In genomic region chr9:137759117-137759516, GRCh38 we compare ENCODE assay signal across 17 cellular contexts.
A peak's percentile ranks its signal among the peaks of the same experiment; 100 is the strongest.
DNase-seq lines count a peak whose midpoint lies in the region; ATAC-seq and TF ChIP-seq lines count a peak whose summit lies in the region.
"Had no signal": no experiment of that assay in that cellular context is flagged by ENCODE, and none has a peak within 500 bp of the region (broad histone marks: within the 10 kb centered on the region; RNA-seq: fewer than 3 reads in every experiment).

No MANE protein-coding gene starts in this region.

- H3K27ac ChIP-seq in psoas muscle = peak overlapping the region; percentile 77
- H3K27ac ChIP-seq: esophagus muscularis mucosa, SK-N-MC had no signal

- H3K4me1 ChIP-seq in psoas muscle = peaks cover 6% of the 10 kb centered on the region

- no peaks in the 10 kb centered on the region for H3K9me3 ChIP-seq in T-helper 17 cell (ENCODE audit: control insufficient read depth, low read length, poor library complexity, severe bottlenecking)
- H3K9me3 ChIP-seq in psoas muscle = peaks cover 8% of the 10 kb centered on the region

- intact Hi-C loops in psoas muscle (cut with DNase I) = no loop called here

- peaks cover 70% of the 10 kb centered on the region for H3K36me3 Mint-ChIP-seq in activated CD8-positive, alpha-beta memory T cell treated with anti-CD3 and anti-CD28 coated beads, Interleukin-2, amount 10 ng/mL, durations not matched to agents 7 days and 5 days
- peaks cover 9% of the 10 kb centered on the region for H3K36me3 Mint-ChIP-seq in T-helper 17 cell (ENCODE audit: low read depth)

- H3K4me1 Mint-ChIP-seq in activated CD8-positive, alpha-beta memory T cell treated with anti-CD3 and anti-CD28 coated beads, Interleukin-2, amount 10 ng/mL, durations not matched to agents 7 days and 5 days = peaks cover 48% of the 10 kb centered on the region
- H3K4me1 Mint-ChIP-seq in T-helper 17 cell = peaks cover 37% of the 10 kb centered on the region

- no peak for DNase-seq in activated CD8-positive, alpha-beta memory T cell treated with anti-CD3 and anti-CD28 coated beads, Interleukin-2, amount 10 ng/mL, durations not matched to agents 7 days and 5 days
- no peak for DNase-seq in activated CD8-positive, alpha-beta memory T cell treated with anti-CD3 and anti-CD28 coated beads, Interleukin-2, amount 50 U/mL, for 4 hours
- DNase-seq in GM13976 (ENCODE audit: low spot score) (peak; percentile 64), T-helper 17 cell (no peak), psoas muscle (no peak), NCI-H1436 (lab: John Stamatoyannopoulos, UW) (no peak)
- DNase-seq in stimulated activated CD4-positive, alpha-beta T cell treated with anti-CD3 and anti-CD28 coated beads, Interleukin-12 subunit alpha, Interleukin-12 subunit beta, amount 100 ng/mL, for 4 hours = no peak
- DNase-seq: activated naive CD8-positive, alpha-beta T cell treated with anti-CD3 and anti-CD28 coated beads, Interleukin-2, amount 10 ng/mL, durations not matched to agents 7 days and 5 days; CD8-positive, alpha-beta memory T cell; NCI-H2081 treated with DMSO at 0.1 percent for 48 hours; NCI-H524 treated with DMSO at 0.1 percent for 48 hours; nephron progenitor cell; PC-3; stimulated activated CD4-positive, alpha-beta T cell treated with anti-CD3 and anti-CD28 coated beads, Interleukin-15, amount 100 ng/mL, for 24 hours had no signal

- 91 to 96% (median 94%) methylated on average over 11 of the region's 11 CpGs for WGBS in psoas muscle, 3 donors

- no peak for ATAC-seq in activated CD8-positive, alpha-beta memory T cell treated with anti-CD3 and anti-CD28 coated beads, Interleukin-2, amount 10 ng/mL, durations not matched to agents 7 days and 5 days
- ATAC-seq in T-helper 17 cell = no peak
- no peak for ATAC-seq in psoas muscle
- ATAC-seq in GM19328 (IDR thresholded peaks at IDR 0.05; ENCODE audit: unreplicated experiment) = no peak
- ATAC-seq: PC-3 had no signal

- no peak overlapping the region for H3K4me3 Mint-ChIP-seq in activated CD8-positive, alpha-beta memory T cell treated with anti-CD3 and anti-CD28 coated beads, Interleukin-2, amount 10 ng/mL, durations not matched to agents 7 days and 5 days
- H3K4me3 Mint-ChIP-seq in T-helper 17 cell = no peak overlapping the region
- H3K4me3 Mint-ChIP-seq: activated naive CD8-positive, alpha-beta T cell treated with anti-CD3 and anti-CD28 coated beads, Interleukin-2, amount 10 ng/mL, durations not matched to agents 7 days and 5 days; CD8-positive, alpha-beta memory T cell; nephron progenitor cell had no signal

- TF ChIP-seq CTCF in GM13976 (IDR thresholded peaks at IDR 0.05; ENCODE audit: borderline replicate concordance, control extremely low read depth, extremely low read depth, insufficient read depth, missing control alignments) (no peak), psoas muscle (IDR thresholded peaks at IDR 0.05) (no peak)

- H3K27ac Mint-ChIP-seq in activated CD8-positive, alpha-beta memory T cell treated with anti-CD3 and anti-CD28 coated beads, Interleukin-2, amount 10 ng/mL, durations not matched to agents 7 days and 5 days = peak overlapping the region; percentile 15
- H3K27ac Mint-ChIP-seq in T-helper 17 cell = peak overlapping the region; percentile 95
- H3K27ac Mint-ChIP-seq: activated naive CD8-positive, alpha-beta T cell treated with anti-CD3 and anti-CD28 coated beads, Interleukin-2, amount 10 ng/mL, durations not matched to agents 7 days and 5 days had no signal

- no peak overlapping the region for H3K4me3 ChIP-seq in psoas muscle
- H3K4me3 ChIP-seq: esophagus muscularis mucosa, SK-N-MC had no signal

- peaks cover 7 to 62% of the 10 kb centered on the region in 2 donors for H3K36me3 ChIP-seq in psoas muscle (ENCODE audit: insufficient read depth in 1 of 2, low read depth in 1 of 2)

- no peaks in the 10 kb centered on the region for H3K27me3 ChIP-seq in psoas muscle (ENCODE audit: insufficient read depth in 3 of 3, low read length in 2 of 3)
- H3K27me3 ChIP-seq: esophagus muscularis mucosa had no signal

- CTCF ChIA-PET in activated CD8-positive, alpha-beta memory T cell treated with anti-CD3 and anti-CD28 coated beads, Interleukin-2, amount 10 ng/mL, durations not matched to agents 7 days and 5 days (lab: Charles Lee) = no interaction called here

- in situ Hi-C loops in GM13976 (cut with MboI; ENCODE audit: low sequenced_read_pairs, unreplicated experiment) = no loop called here

- H3K9me3 Mint-ChIP-seq in activated CD8-positive, alpha-beta memory T cell treated with anti-CD3 and anti-CD28 coated beads, Interleukin-2, amount 10 ng/mL, durations not matched to agents 7 days and 5 days (ENCODE audit: low read depth) = peaks cover 7% of the 10 kb centered on the region

- no peaks in the 10 kb centered on the region for H3K27me3 Mint-ChIP-seq in activated CD8-positive, alpha-beta memory T cell treated with anti-CD3 and anti-CD28 coated beads, Interleukin-2, amount 10 ng/mL, durations not matched to agents 7 days and 5 days
- no peaks in the 10 kb centered on the region for H3K27me3 Mint-ChIP-seq in T-helper 17 cell
- H3K27me3 Mint-ChIP-seq: activated naive CD8-positive, alpha-beta T cell treated with anti-CD3 and anti-CD28 coated beads, Interleukin-2, amount 10 ng/mL, durations not matched to agents 7 days and 5 days had no signal
